ENCODE assay signal across 2 cellular contexts in the genomic region with DNA sequence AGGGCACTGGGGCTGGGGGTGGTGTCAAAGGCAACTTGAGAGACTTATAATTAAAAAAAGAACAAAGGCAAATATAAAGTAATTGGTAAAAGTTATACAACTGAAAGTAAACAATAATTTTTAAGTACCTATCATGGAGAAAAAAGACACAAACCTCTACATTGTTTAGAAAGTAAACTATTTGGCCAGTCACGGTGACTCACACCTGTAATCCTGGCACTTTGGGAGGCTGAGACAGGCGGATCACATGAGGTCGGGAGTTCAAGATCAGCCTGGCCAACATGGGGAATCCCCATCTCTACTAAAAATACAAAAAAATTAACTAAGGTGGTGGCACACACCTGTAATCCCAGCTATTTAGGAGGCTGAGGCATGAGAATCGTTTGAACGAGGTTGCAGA.
TF ChIP-seq lines count a peak whose summit lies in the region.

No MANE protein-coding gene starts in this region.

TF ChIP-seq in A549, 52 proteins besides CTCF, POLR2A, EP300 and RAD21 (continued from another document):
- TF ChIP-seq, protein P1, sequence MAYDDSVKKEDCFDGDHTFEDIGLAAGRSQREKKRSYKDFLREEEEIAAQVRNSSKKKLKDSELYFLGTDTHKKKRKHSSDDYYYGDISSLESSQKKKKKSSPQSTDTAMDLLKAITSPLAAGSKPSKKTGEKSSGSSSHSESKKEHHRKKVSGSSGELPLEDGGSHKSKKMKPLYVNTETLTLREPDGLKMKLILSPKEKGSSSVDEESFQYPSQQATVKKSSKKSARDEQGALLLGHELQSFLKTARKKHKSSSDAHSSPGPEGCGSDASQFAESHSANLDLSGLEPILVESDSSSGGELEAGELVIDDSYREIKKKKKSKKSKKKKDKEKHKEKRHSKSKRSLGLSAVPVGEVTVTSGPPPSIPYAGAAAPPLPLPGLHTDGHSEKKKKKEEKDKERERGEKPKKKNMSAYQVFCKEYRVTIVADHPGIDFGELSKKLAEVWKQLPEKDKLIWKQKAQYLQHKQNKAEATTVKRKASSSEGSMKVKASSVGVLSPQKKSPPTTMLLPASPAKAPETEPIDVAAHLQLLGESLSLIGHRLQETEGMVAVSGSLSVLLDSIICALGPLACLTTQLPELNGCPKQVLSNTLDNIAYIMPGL (CRISPR knock-in tag; IDR thresholded peaks at IDR 0.05; ENCODE audit: borderline replicate concordance) = no peak

TF ChIP-seq in HCT116, 20 proteins besides CTCF, POLR2A, EP300 and RAD21 (continued from another document):
- TF ChIP-seq, protein P2, sequence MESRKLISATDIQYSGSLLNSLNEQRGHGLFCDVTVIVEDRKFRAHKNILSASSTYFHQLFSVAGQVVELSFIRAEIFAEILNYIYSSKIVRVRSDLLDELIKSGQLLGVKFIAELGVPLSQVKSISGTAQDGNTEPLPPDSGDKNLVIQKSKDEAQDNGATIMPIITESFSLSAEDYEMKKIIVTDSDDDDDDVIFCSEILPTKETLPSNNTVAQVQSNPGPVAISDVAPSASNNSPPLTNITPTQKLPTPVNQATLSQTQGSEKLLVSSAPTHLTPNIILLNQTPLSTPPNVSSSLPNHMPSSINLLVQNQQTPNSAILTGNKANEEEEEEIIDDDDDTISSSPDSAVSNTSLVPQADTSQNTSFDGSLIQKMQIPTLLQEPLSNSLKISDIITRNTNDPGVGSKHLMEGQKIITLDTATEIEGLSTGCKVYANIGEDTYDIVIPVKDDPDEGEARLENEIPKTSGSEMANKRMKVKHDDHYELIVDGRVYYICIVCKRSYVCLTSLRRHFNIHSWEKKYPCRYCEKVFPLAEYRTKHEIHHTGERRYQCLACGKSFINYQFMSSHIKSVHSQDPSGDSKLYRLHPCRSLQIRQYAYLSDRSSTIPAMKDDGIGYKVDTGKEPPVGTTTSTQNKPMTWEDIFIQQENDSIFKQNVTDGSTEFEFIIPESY (IDR thresholded peaks at IDR 0.05; ENCODE audit: extremely low read depth, insufficient replicate concordance, low read length) = no peak
- TF ChIP-seq SIN3A (IDR thresholded peaks at IDR 0.05; ENCODE audit: low read depth) (no peak), SRF (IDR thresholded peaks at IDR 0.05; ENCODE audit: low read depth) (no peak), CEBPB (IDR thresholded peaks at IDR 0.05; ENCODE audit: low read depth) (no peak), JUND (IDR thresholded peaks at IDR 0.05) (no peak), EZH2phosphoT487 (IDR thresholded peaks at IDR 0.05; ENCODE audit: borderline replicate concordance) (no peak), ZNF274 (IDR thresholded peaks at IDR 0.05; ENCODE audit: low read depth, low read length) (no peak), POLR2AphosphoS5 (IDR thresholded peaks at IDR 0.05; ENCODE audit: low read depth, low read length) (no peak), CBX3 (IDR thresholded peaks at IDR 0.05; ENCODE audit: low read depth) (no peak)
- TF ChIP-seq, protein P3, sequence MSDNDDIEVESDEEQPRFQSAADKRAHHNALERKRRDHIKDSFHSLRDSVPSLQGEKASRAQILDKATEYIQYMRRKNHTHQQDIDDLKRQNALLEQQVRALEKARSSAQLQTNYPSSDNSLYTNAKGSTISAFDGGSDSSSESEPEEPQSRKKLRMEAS (IDR thresholded peaks at IDR 0.05) = no peak
- TF ChIP-seq, protein P4, sequence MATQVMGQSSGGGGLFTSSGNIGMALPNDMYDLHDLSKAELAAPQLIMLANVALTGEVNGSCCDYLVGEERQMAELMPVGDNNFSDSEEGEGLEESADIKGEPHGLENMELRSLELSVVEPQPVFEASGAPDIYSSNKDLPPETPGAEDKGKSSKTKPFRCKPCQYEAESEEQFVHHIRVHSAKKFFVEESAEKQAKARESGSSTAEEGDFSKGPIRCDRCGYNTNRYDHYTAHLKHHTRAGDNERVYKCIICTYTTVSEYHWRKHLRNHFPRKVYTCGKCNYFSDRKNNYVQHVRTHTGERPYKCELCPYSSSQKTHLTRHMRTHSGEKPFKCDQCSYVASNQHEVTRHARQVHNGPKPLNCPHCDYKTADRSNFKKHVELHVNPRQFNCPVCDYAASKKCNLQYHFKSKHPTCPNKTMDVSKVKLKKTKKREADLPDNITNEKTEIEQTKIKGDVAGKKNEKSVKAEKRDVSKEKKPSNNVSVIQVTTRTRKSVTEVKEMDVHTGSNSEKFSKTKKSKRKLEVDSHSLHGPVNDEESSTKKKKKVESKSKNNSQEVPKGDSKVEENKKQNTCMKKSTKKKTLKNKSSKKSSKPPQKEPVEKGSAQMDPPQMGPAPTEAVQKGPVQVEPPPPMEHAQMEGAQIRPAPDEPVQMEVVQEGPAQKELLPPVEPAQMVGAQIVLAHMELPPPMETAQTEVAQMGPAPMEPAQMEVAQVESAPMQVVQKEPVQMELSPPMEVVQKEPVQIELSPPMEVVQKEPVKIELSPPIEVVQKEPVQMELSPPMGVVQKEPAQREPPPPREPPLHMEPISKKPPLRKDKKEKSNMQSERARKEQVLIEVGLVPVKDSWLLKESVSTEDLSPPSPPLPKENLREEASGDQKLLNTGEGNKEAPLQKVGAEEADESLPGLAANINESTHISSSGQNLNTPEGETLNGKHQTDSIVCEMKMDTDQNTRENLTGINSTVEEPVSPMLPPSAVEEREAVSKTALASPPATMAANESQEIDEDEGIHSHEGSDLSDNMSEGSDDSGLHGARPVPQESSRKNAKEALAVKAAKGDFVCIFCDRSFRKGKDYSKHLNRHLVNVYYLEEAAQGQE (IDR thresholded peaks at IDR 0.05; ENCODE audit: low read depth) = no peak
